1 cellular context compared by ENCODE assay signal in genomic region chr7:71896535-71896934, GRCh38.
TF ChIP-seq lines count a peak whose summit lies in the region.

No MANE protein-coding gene starts in this region.

TF ChIP-seq in WTC11, 78 proteins besides CTCF, POLR2A, EP300 and RAD21 (continued from another document):
- TF ChIP-seq ZNF425 (CRISPR knock-in tag; conservative IDR thresholded peaks at IDR 0.05) = no peak
- no peak for TF ChIP-seq STAT6 (CRISPR knock-in tag; conservative IDR thresholded peaks at IDR 0.05; ENCODE audit: low read depth)
- TF ChIP-seq SMAD4 (CRISPR knock-in tag; IDR thresholded peaks at IDR 0.05) = no peak
- no peak for TF ChIP-seq SOX15 (CRISPR knock-in tag; IDR thresholded peaks at IDR 0.05)
- no peak for TF ChIP-seq ATF3 (CRISPR knock-in tag; conservative IDR thresholded peaks at IDR 0.05)
- no peak for TF ChIP-seq FOXK1 (CRISPR knock-in tag; IDR thresholded peaks at IDR 0.05)
TF ChIP-seq in WTC11: peak in this region for 0.
